Comparison of ENCODE assay signal across 21 cellular contexts in genomic region chr4:81622028-81622427, GRCh38.
DNase-seq lines count a peak whose midpoint lies in the region; ATAC-seq, FAIRE-seq and TF ChIP-seq lines count a peak whose summit lies in the region.
"Had no signal": no experiment of that assay in that cellular context is flagged by ENCODE, and none has a peak within 500 bp of the region (broad histone marks: within the 10 kb centered on the region; RNA-seq: fewer than 3 reads in every experiment).

No MANE protein-coding gene starts in this region.

- no peaks in the 10 kb centered on the region for H3K79me2 ChIP-seq in MM.1S (ENCODE audit: low read length)
- H3K79me2 ChIP-seq in OCI-LY7 (ENCODE audit: insufficient read depth, low read depth, low read length): no peaks in the 10 kb centered on the region
- H3K79me2 ChIP-seq in parathyroid adenoma: no peaks in the 10 kb centered on the region

- CTCF ChIA-PET in OCI-LY7 (lab: Charles Lee; ENCODE audit: unreplicated experiment): no interaction called here

- H3K4me1 ChIP-seq in MM.1S (ENCODE audit: low read length) (peaks cover 48% of the 10 kb centered on the region), OCI-LY7 (ENCODE audit: insufficient read depth, low read length, poor library complexity, severe bottlenecking) (peaks cover 58% of the 10 kb centered on the region), parathyroid adenoma (no peaks in the 10 kb centered on the region)
- H3K4me1 ChIP-seq: Caco-2, SJSA1 had no signal

- no peaks in the 10 kb centered on the region for H3K9me3 ChIP-seq in MM.1S (replicated peaks; ENCODE audit: insufficient read depth, low read length)
- H3K9me3 ChIP-seq in OCI-LY7 (ENCODE audit: low read length): peaks cover 11% of the 10 kb centered on the region; the same call in 1 of the 2 replicates
- no peaks in the 10 kb centered on the region for H3K9me3 ChIP-seq in parathyroid adenoma (ENCODE audit: control insufficient read depth, low read length)
- H3K9me3 ChIP-seq: Caco-2, SJSA1 had no signal

- no peak overlapping the region for H3K4me3 ChIP-seq in MM.1S (ENCODE audit: low read length)
- H3K4me3 ChIP-seq in OCI-LY7 (ENCODE audit: low read depth, low read length, poor library complexity, severe bottlenecking): peak overlapping the region; percentile 1
- no peak overlapping the region for H3K4me3 ChIP-seq in parathyroid adenoma (ENCODE audit: low read depth, low read length)
- H3K4me3 ChIP-seq: SJSA1 had no signal

- H3K36me3 ChIP-seq in MM.1S (replicated peaks; ENCODE audit: insufficient read depth, low read length) (no peaks in the 10 kb centered on the region), OCI-LY7 (ENCODE audit: insufficient read depth, low read length) (no peaks in the 10 kb centered on the region; the same call in 1 of the 2 replicates), parathyroid adenoma (ENCODE audit: control insufficient read depth, insufficient read depth, low read length) (no peaks in the 10 kb centered on the region)
- H3K36me3 ChIP-seq: SJSA1 had no signal

- no peak for TF ChIP-seq CTCF in MM.1S (IDR thresholded peaks at IDR 0.05; ENCODE audit: low read length)
- TF ChIP-seq CTCF in OCI-LY7 (conservative IDR thresholded peaks at IDR 0.05; ENCODE audit: low read length): no peak
- no peak for TF ChIP-seq CTCF in parathyroid adenoma (IDR thresholded peaks at IDR 0.05)

- no peak for ATAC-seq in HG02763 (IDR thresholded peaks at IDR 0.05; ENCODE audit: unreplicated experiment)
- ATAC-seq: CD8-positive, alpha-beta T cell; HCT116; Right ventricle myocardium inferior; T-cell had no signal

- no TSS peak for BruUV-seq in OCI-LY7 (replicated peaks; lab: Mats Ljungman, UMichigan)

- intact Hi-C loops in OCI-LY7 (cut with micrococcal nuclease; ENCODE audit: unreplicated experiment): no loop called here

- H3F3A ChIP-seq in MM.1S (ENCODE audit: insufficient read depth, low read length): peaks cover 16% of the 10 kb centered on the region

- DNase-seq in MM.1S (no peak), OCI-LY7 (ENCODE audit: low spot score) (no peak), SIG-M5 treated with dmso at 0.1 percent for 504 hours (lab: John Stamatoyannopoulos, UW; ENCODE audit: unreplicated experiment) (no peak), SKM-1 (lab: John Stamatoyannopoulos, UW; ENCODE audit: unreplicated experiment) (no peak)
- DNase-seq: Caco-2; CD8-positive, alpha-beta T cell; DND-41; KBM-7; NCI-H1092; NCI-H1417 treated with DMSO at 0.1 percent for 48 hours; NCI-H446; T-cell had no signal

- peak; percentile 36 for FAIRE-seq in islet of Langerhans (lab: Jason Lieb, UNC)
- FAIRE-seq: GM12892, RCC 7860 had no signal

- no peak overlapping the region; the same call in 1 of the 2 replicates for H3K4me2 ChIP-seq in MM.1S (ENCODE audit: low read depth, low read length)
- peak overlapping the region; percentile 46; the same call in 1 of the 2 replicates for H3K4me2 ChIP-seq in OCI-LY7 (ENCODE audit: low read length)
- no peak overlapping the region for H3K4me2 ChIP-seq in parathyroid adenoma (ENCODE audit: low read length)

- POLR2A ChIA-PET in OCI-LY7 (lab: Charles Lee): interaction anchor here (0.5 to 3.9 kb wide), 20 partner anchors 9 to 640 kb away, joined by 3 to 21 read pairs (median 4); partner anchors contain the start of gene RASGEF1B

- H3K9ac ChIP-seq in MM.1S (ENCODE audit: low read length): no peak overlapping the region
- H3K9ac ChIP-seq in parathyroid adenoma: no peak overlapping the region

- no peaks in the 10 kb centered on the region for H3K9me2 ChIP-seq in MM.1S (replicated peaks; ENCODE audit: insufficient read depth, low read length)
- H3K9me2 ChIP-seq in OCI-LY7 (ENCODE audit: insufficient read depth, low read length): no peaks in the 10 kb centered on the region

- H2AFZ ChIP-seq in MM.1S (ENCODE audit: low read length) (no peak overlapping the region), OCI-LY7 (ENCODE audit: low read length) (no peak overlapping the region), parathyroid adenoma (peak overlapping the region; percentile 10)

- H4K20me1 ChIP-seq in MM.1S (ENCODE audit: insufficient read depth, low read length) (no peaks in the 10 kb centered on the region), OCI-LY7 (ENCODE audit: insufficient read depth, low read length) (no peaks in the 10 kb centered on the region)

- H3K27me3 ChIP-seq in MM.1S (replicated peaks; ENCODE audit: insufficient read depth, low read length) (no peaks in the 10 kb centered on the region), parathyroid adenoma (ENCODE audit: control insufficient read depth, insufficient read depth, low read length) (no peaks in the 10 kb centered on the region)
- H3K27me3 ChIP-seq: SJSA1 had no signal

- H3K27ac ChIP-seq in MM.1S (ENCODE audit: low read length): peak overlapping the region; percentile 16; the same call in 1 of the 2 replicates
- H3K27ac ChIP-seq in OCI-LY7 (ENCODE audit: low read depth, low read length, poor library complexity, severe bottlenecking): peak overlapping the region; percentile 49
- H3K27ac ChIP-seq in parathyroid adenoma: no peak overlapping the region
- H3K27ac ChIP-seq: C4-2B, SJSA1 had no signal
